ENCODE assay signal across 8 cellular contexts in the genomic region with DNA sequence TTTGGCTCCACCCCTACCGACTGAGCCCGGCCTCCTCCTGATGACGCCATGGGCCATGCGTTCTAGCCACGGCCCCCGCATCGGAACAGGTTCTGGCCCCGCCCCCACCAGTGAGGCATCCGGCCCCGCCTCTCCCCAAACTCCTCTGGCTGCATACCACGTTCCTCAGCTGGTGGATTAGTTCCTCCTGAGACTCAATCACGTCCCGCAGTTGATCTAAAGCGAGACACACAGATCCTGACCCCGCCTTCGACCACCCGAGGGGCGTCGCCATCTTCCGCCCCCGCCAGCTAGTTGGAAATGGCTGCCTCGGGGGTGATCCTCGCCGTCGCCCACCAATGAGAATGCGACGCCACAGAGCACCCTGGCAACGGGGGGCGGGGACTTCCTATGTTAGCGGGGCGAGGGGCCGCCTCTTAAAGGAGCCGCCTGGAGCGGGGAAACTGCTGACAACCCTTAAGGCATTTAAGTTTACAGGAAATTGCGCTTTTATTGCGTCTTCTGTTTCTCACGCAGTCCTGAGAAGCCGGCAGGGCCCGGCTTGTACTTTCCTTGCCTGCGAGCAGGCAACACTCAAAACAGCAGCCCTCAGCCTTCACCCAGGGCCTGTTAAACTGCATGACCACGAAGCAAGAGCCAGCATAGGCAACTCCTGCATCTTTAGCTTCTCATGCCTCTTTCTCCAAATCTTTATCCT. TPM values are rescaled to one million over a fixed set of nuclear protein-coding genes. Genes with fewer than 3 reads are reported as not detected.
A peak's percentile ranks its signal among the peaks of the same experiment; 100 is the strongest.
DNase-seq lines count a peak whose midpoint lies in the region; ATAC-seq and TF ChIP-seq lines count a peak whose summit lies in the region.

TSS of gene SPATA24 (minus strand) at position 303 of the 697 bp plus-strand sequence. CDS start at position 274, 29 bp downstream.

- no peaks in the 10 kb centered on the region for H3K9me3 ChIP-seq in IMR-90 (ENCODE audit: control insufficient read depth, insufficient read depth, low read length)
- H3K9me3 ChIP-seq in OCI-LY7 (ENCODE audit: low read length): no peaks in the 10 kb centered on the region
- no peaks in the 10 kb centered on the region for H3K9me3 ChIP-seq in mononuclear cell (ENCODE audit: low read depth, low read length)

- H2AK5ac ChIP-seq in IMR-90 (ENCODE audit: low read depth, low read length): peak within 1 kb of the TSS; percentile 68

- peak within 1 kb of the TSS; percentile 95 to 98 for H4K8ac ChIP-seq in IMR-90 (ENCODE audit: low read depth in 2 of 2, low read length in 2 of 2)

- H3K18ac ChIP-seq in IMR-90 (ENCODE audit: low read depth, low read length): peak within 1 kb of the TSS; percentile 94

- peak; percentile 73 for TF ChIP-seq POLR2A in IMR-90 (IDR thresholded peaks at IDR 0.05; ENCODE audit: low read depth, low read length)

- H3K23ac ChIP-seq in IMR-90 (ENCODE audit: low read depth, low read length): peak within 1 kb of the TSS; percentile 92

- peak within 1 kb of the TSS; percentile 96 for H4K91ac ChIP-seq in IMR-90 (ENCODE audit: insufficient read depth, low read depth, low read length)

- H3K36me3 ChIP-seq in IMR-90 (ENCODE audit: control insufficient read depth, insufficient read depth, low read length) (no peaks in the 10 kb centered on the region), OCI-LY7 (ENCODE audit: insufficient read depth, low read length) (peaks cover 6% of the 10 kb centered on the region; the same call in 1 of the 2 replicates)

- H3K4me1 ChIP-seq in IMR-90 (ENCODE audit: control insufficient read depth, insufficient read depth, low read length) (peaks cover 4% of the 10 kb centered on the region), OCI-LY7 (ENCODE audit: insufficient read depth, low read length, poor library complexity, severe bottlenecking) (peaks cover 43% of the 10 kb centered on the region), mononuclear cell (ENCODE audit: insufficient read depth, low read length) (peaks cover 32% of the 10 kb centered on the region)

- no peaks in the 10 kb centered on the region for H3K79me2 ChIP-seq in OCI-LY7 (ENCODE audit: insufficient read depth, low read depth, low read length)

- CTCF ChIA-PET in IMR-90 (lab: Yijun Ruan, JAX) (interaction anchor here (0.7 to 1.0 kb wide), 2 partner anchors 10 to 361 kb away, joined by 3 read pairs; no protein-coding TSS in a partner anchor), OCI-LY7 (lab: Charles Lee; ENCODE audit: unreplicated experiment) (interaction anchor here (0.6 to 3.1 kb wide), 3 partner anchors 13 to 902 kb away, joined by 3 to 12 read pairs (median 3); no protein-coding TSS in a partner anchor)

- POLR2A ChIA-PET in IMR-90 (lab: Charles Lee; ENCODE audit: unreplicated experiment) (no interaction called here), OCI-LY7 (lab: Charles Lee) (interaction anchor here (0.6 to 1.7 kb wide), 5 partner anchors 11 to 111 kb away, joined by 3 to 5 read pairs (median 4); partner anchors contain the start of gene MATR3)

- peak within 1 kb of the TSS; percentile 98; the same call in 2 of the 3 replicates for H2BK15ac ChIP-seq in IMR-90 (ENCODE audit: low read depth, low read length)

- peak within 1 kb of the TSS; percentile 97 for H3K14ac ChIP-seq in IMR-90 (replicated peaks; ENCODE audit: low read depth, low read length)

- H3K4me3 ChIP-seq in IMR-90 (ENCODE audit: insufficient read depth, low read depth, low read length) (peak within 1 kb of the TSS; percentile 59), OCI-LY7 (ENCODE audit: low read depth, low read length, poor library complexity, severe bottlenecking) (peak within 1 kb of the TSS; percentile 71), mononuclear cell (ENCODE audit: low read length) (peak within 1 kb of the TSS; percentile 60)

- H3K27me3 ChIP-seq in IMR-90 (ENCODE audit: control insufficient read depth, insufficient read depth, low read length) (no peaks in the 10 kb centered on the region), mononuclear cell (ENCODE audit: insufficient read depth, low read length) (no peaks in the 10 kb centered on the region)

- BruUV-seq in IMR-90 (replicated peaks; lab: Mats Ljungman, UMichigan) (no TSS peak), OCI-LY7 (replicated peaks; lab: Mats Ljungman, UMichigan) (no TSS peak)

- H2AFZ ChIP-seq in IMR-90 (replicated peaks; ENCODE audit: low read length, poor library complexity): peak within 1 kb of the TSS; percentile 98
- H2AFZ ChIP-seq in OCI-LY7 (ENCODE audit: low read length): peak within 1 kb of the TSS; percentile 75

- TF ChIP-seq RAD21 in IMR-90 (IDR thresholded peaks at IDR 0.05; ENCODE audit: low read length): no peak

- peaks cover 0 to 14% of the 10 kb centered on the region in 2 experiments; a peak in 1 of 4 replicates for H3K79me1 ChIP-seq in IMR-90 (ENCODE audit: low read depth in 1 of 2, low read length in 2 of 2)

- dilution Hi-C loops in IMR-90 (cut with HindIII; ENCODE audit: low sequenced_read_pairs, unreplicated experiment): loop anchor here (25.0 kb wide), 1 partner anchor 108 kb away; no protein-coding TSS in a partner anchor

- peak within 1 kb of the TSS; percentile 91 for H3K56ac ChIP-seq in IMR-90 (ENCODE audit: extremely low read depth, insufficient read depth, low read length)

- peak within 1 kb of the TSS; percentile 90 for H2AK9ac ChIP-seq in IMR-90 (replicated peaks; ENCODE audit: low read depth, low read length, poor library complexity)

- H2BK120ac ChIP-seq in IMR-90 (ENCODE audit: low read depth, low read length): peak within 1 kb of the TSS; percentile 95

- 0% methylated on average over 29 of the region's 41 CpGs; no CpG with 5 or more reads in 1 of the 2 experiments for WGBS in IMR-90 (ENCODE audit: extremely low coverage in 2 of 2, insufficient read length in 1 of 2), 2 experiments

- peak within 1 kb of the TSS; percentile 92 for H2BK5ac ChIP-seq in IMR-90 (ENCODE audit: low read depth, low read length, poor library complexity, severe bottlenecking)

- H2BK20ac ChIP-seq in IMR-90 (ENCODE audit: low read depth, low read length): peak within 1 kb of the TSS; percentile 59

- intact Hi-C loops in IMR-90 (cut with micrococcal nuclease): no loop called here
- intact Hi-C loops in OCI-LY7 (cut with micrococcal nuclease; ENCODE audit: unreplicated experiment): loop anchor here (10.0 kb wide), 1 partner anchor 209 kb away; the partner anchor contains the start of gene SIL1

- peak within 1 kb of the TSS; percentile 97 for H3K4ac ChIP-seq in IMR-90 (ENCODE audit: low read depth, low read length)

- peak within 1 kb of the TSS; percentile 86 for H3K9ac ChIP-seq in IMR-90 (ENCODE audit: low read depth, low read length)

- ATAC-seq in GM21529 (IDR thresholded peaks at IDR 0.05; ENCODE audit: unreplicated experiment) (peak; percentile 77), IMR-90 (ENCODE audit: low read depth) (peak; percentile 98)

- H3K9me2 ChIP-seq in OCI-LY7 (ENCODE audit: insufficient read depth, low read length): no peaks in the 10 kb centered on the region

- H3K4me2 ChIP-seq in IMR-90 (ENCODE audit: low read depth, low read length) (peak within 1 kb of the TSS; percentile 95), OCI-LY7 (ENCODE audit: low read length) (peak within 1 kb of the TSS; percentile 98)

- DNase-seq in DMS 273 treated with DMSO at 0.1 percent for 48 hours (lab: John Stamatoyannopoulos, UW) (peak; percentile 94), IMR-90 (peak; percentile 96), OCI-LY7 (ENCODE audit: low spot score) (peak; percentile 98), activated T-cell treated with anti-CD3 and anti-CD28 coated beads for 4 hours (peak; percentile 98), epidermal melanocyte (ENCODE audit: insufficient read length, low spot score) (peak; percentile 95)
- peak; percentile 98 to 99 for DNase-seq in stimulated activated CD8-positive, alpha-beta memory T cell treated with anti-CD3 and anti-CD28 coated beads, Interleukin-2, amount 100 ng/mL, for 48 hours (ENCODE audit: low read depth in 2 of 2)

- peaks cover 8% of the 10 kb centered on the region for H3K9me1 ChIP-seq in IMR-90 (ENCODE audit: insufficient read depth, low read length)

- H4K20me1 ChIP-seq in IMR-90 (ENCODE audit: insufficient read depth, low read length): no peaks in the 10 kb centered on the region; the same call in 1 of the 2 replicates
- H4K20me1 ChIP-seq in OCI-LY7 (ENCODE audit: insufficient read depth, low read length): no peaks in the 10 kb centered on the region

- TF ChIP-seq CTCF in IMR-90 (conservative IDR thresholded peaks at IDR 0.05; ENCODE audit: low read depth, low read length) (no peak), OCI-LY7 (conservative IDR thresholded peaks at IDR 0.05; ENCODE audit: low read length) (no peak)

- H3K27ac ChIP-seq in IMR-90 (ENCODE audit: insufficient read depth, low read length) (peak within 1 kb of the TSS; percentile 93), OCI-LY7 (ENCODE audit: low read depth, low read length, poor library complexity, severe bottlenecking) (peak within 1 kb of the TSS; percentile 83)

- in situ Hi-C loops in IMR-90 (cut with MboI; ENCODE audit: low sequenced_read_pairs): no loop called here

- peak within 1 kb of the TSS; percentile 96 for H4K5ac ChIP-seq in IMR-90 (ENCODE audit: low read depth, low read length)

TF ChIP-seq in IMR-90, 13 proteins besides CTCF, POLR2A, EP300 and RAD21:
- TF ChIP-seq MAZ (IDR thresholded peaks at IDR 0.05; ENCODE audit: borderline replicate concordance, low read depth, low read length): peak; percentile 84; the same call in 1 of the 2 replicates
- peak; percentile 43; the same call in 1 of the 2 replicates for TF ChIP-seq MAFK (IDR thresholded peaks at IDR 0.05; ENCODE audit: low read depth, low read length)
- peak; percentile 76 for TF ChIP-seq MXI1 (IDR thresholded peaks at IDR 0.05; ENCODE audit: borderline replicate concordance, low read depth, low read length)
- TF ChIP-seq USF2 (IDR thresholded peaks at IDR 0.05; ENCODE audit: low read depth, low read length): no peak

RNA-seq across cellular contexts. Expression of gene SPATA24, which starts in this region (rescaled TPM):
- total RNA-seq in IMR-90 (2012; rRNA removed) (4.3 and 4.4 TPM in 2 replicates), OCI-LY7 (2022) (9.4 and 10.8 TPM in 2 replicates), mononuclear cell (1.3 TPM)
- 3.8 and 4.1 TPM in 2 replicates for polyA plus RNA-seq in IMR-90 (2012; rRNA removed)
- 1.2 and 2.1 TPM in 2 replicates for polyA plus RNA-seq in IMR-90 (2012; cell fraction: cytosol; rRNA removed)
- 1.9 and 5.1 TPM in 2 replicates for polyA plus RNA-seq in IMR-90 (2012; cell fraction: nucleus; rRNA removed; ENCODE audit: low replicate concordance)
- total RNA-seq in OCI-LY7 (2014; rRNA removed; shearing (Covaris generic)): 12.0 and 12.4 TPM in 2 replicates

Comparison
In these comparisons a context has a peak if more than half of its experiments do, and no peak if none do; other contexts are left out.
1. Peak in every context shown above with its lines: DNase-seq, ATAC-seq, H3K4me3 ChIP-seq and H3K27ac ChIP-seq.